Comparison of ENCODE assay signal across 15 cellular contexts in the genomic region with DNA sequence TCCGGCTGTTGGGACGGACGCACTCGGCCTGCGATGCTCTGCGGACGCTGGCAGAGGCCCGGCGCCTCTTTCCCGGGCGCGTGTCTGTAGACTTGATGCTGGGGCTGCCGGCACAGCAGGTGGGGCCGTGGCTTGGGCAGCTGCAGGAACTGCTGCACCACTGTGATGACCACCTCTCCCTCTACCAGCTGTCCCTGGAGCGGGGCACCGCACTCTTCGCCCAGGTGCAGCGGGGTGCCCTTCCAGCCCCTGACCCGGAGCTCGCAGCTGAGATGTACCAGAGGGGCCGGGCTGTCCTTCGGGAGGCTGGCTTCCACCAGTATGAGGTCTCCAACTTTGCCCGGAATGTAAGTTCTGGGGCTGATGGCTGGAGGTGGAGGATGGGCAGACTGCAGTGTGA. TPM values are rescaled to one million over a fixed set of nuclear protein-coding genes. Genes with fewer than 3 reads are reported as not detected.
DNase-seq lines count a peak whose midpoint lies in the region; ATAC-seq and TF ChIP-seq lines count a peak whose summit lies in the region.
"Had no signal": no experiment of that assay in that cellular context is flagged by ENCODE, and none has a peak within 500 bp of the region (broad histone marks: within the 10 kb centered on the region; RNA-seq: fewer than 3 reads in every experiment).

No MANE protein-coding gene starts in this region.

- H3K36me3 Mint-ChIP-seq in natural killer cell treated with Interleukin-12 subunit alpha and Interleukin-12 subunit beta and Interleukin-15 and Interleukin-18, amount 100 ng/mL, for 72 hours, result peaks cover 6% of the 10 kb centered on the region
- H3K36me3 Mint-ChIP-seq in stimulated activated naive B cell treated with anti-CD40 and anti-IgM and Interleukin-4, amounts not matched to agents 10 μg/mL and 1 μg/mL and 100 μg/mL, for 72 hours, result peaks cover 22 to 48% of the 10 kb centered on the region in 2 donors

- no peaks in the 10 kb centered on the region for H3K27me3 ChIP-seq in breast epithelium
- H3K27me3 ChIP-seq in thoracic aorta (replicated peaks; ENCODE audit: insufficient read depth), result no peaks in the 10 kb centered on the region
- H3K27me3 ChIP-seq: pancreas had no signal

- H3K27me3 Mint-ChIP-seq in natural killer cell treated with Interleukin-12 subunit alpha and Interleukin-12 subunit beta and Interleukin-15 and Interleukin-18, amount 100 ng/mL, for 72 hours, result no peaks in the 10 kb centered on the region
- H3K27me3 Mint-ChIP-seq in stimulated activated naive B cell treated with anti-CD40 and anti-IgM and Interleukin-4, amounts not matched to agents 10 μg/mL and 1 μg/mL and 100 μg/mL, for 72 hours, result no peaks in the 10 kb centered on the region
- H3K27me3 Mint-ChIP-seq: activated CD4-positive, alpha-beta T cell treated with anti-CD3 and anti-CD28 coated beads for 36 hours; activated naive CD8-positive, alpha-beta T cell treated with anti-CD3 and anti-CD28 coated beads, Interleukin-2, amount 10 ng/mL, durations not matched to agents 7 days and 5 days had no signal

- no peak for TF ChIP-seq CTCF in breast epithelium (IDR thresholded peaks at IDR 0.05)
- no peak for TF ChIP-seq CTCF in thoracic aorta (IDR thresholded peaks at IDR 0.05)

- TF ChIP-seq POLR2A in breast epithelium (IDR thresholded peaks at IDR 0.05), result no peak

- H3K27ac Mint-ChIP-seq in natural killer cell treated with Interleukin-12 subunit alpha and Interleukin-12 subunit beta and Interleukin-15 and Interleukin-18, amount 100 ng/mL, for 72 hours, result no peak overlapping the region
- no peak overlapping the region for H3K27ac Mint-ChIP-seq in stimulated activated naive B cell treated with anti-CD40 and anti-IgM and Interleukin-4, amounts not matched to agents 10 μg/mL and 1 μg/mL and 100 μg/mL, for 72 hours
- H3K27ac Mint-ChIP-seq: activated naive CD8-positive, alpha-beta T cell treated with anti-CD3 and anti-CD28 coated beads, Interleukin-2, amount 10 ng/mL, durations not matched to agents 7 days and 5 days had no signal

- H3K27ac ChIP-seq in breast epithelium (peak overlapping the region; percentile 79 to 83), thoracic aorta (peak overlapping the region; percentile 48 to 69)

- no peaks in the 10 kb centered on the region for H3K9me3 Mint-ChIP-seq in natural killer cell treated with Interleukin-12 subunit alpha and Interleukin-12 subunit beta and Interleukin-15 and Interleukin-18, amount 100 ng/mL, for 72 hours
- no peaks in the 10 kb centered on the region for H3K9me3 Mint-ChIP-seq in stimulated activated naive B cell treated with anti-CD40 and anti-IgM and Interleukin-4, amounts not matched to agents 10 μg/mL and 1 μg/mL and 100 μg/mL, for 72 hours
- H3K9me3 Mint-ChIP-seq: activated naive CD8-positive, alpha-beta T cell treated with anti-CD3 and anti-CD28 coated beads, Interleukin-2, amount 10 ng/mL, durations not matched to agents 7 days and 5 days had no signal

- H3K4me1 ChIP-seq in breast epithelium (peaks cover 0 to 7% of the 10 kb centered on the region in 2 donors), thoracic aorta (ENCODE audit: control insufficient read depth in 1 of 2, low read depth in 2 of 2) (peaks cover 14 to 30% of the 10 kb centered on the region in 2 donors)

- intact Hi-C loops in breast epithelium (cut with DNase I; ENCODE audit: low total_unique reads), result no loop called here

- no peak for ATAC-seq in natural killer cell treated with Interleukin-12 subunit alpha and Interleukin-12 subunit beta and Interleukin-15 and Interleukin-18, amount 100 ng/mL, for 72 hours
- ATAC-seq in thoracic aorta (ENCODE audit: insufficient number of reproducible peaks, low FRiP score, low read depth) (no peak), HG03342 (IDR thresholded peaks at IDR 0.05; ENCODE audit: unreplicated experiment) (no peak)
- no peak for ATAC-seq in stimulated activated naive B cell treated with anti-CD40 and anti-IgM and Interleukin-4, amounts not matched to agents 10 μg/mL and 1 μg/mL and 100 μg/mL, for 72 hours (replicated peaks)

- H3K4me3 Mint-ChIP-seq in natural killer cell treated with Interleukin-12 subunit alpha and Interleukin-12 subunit beta and Interleukin-15 and Interleukin-18, amount 100 ng/mL, for 72 hours, result no peak overlapping the region
- H3K4me3 Mint-ChIP-seq in stimulated activated naive B cell treated with anti-CD40 and anti-IgM and Interleukin-4, amounts not matched to agents 10 μg/mL and 1 μg/mL and 100 μg/mL, for 72 hours, result no peak overlapping the region
- H3K4me3 Mint-ChIP-seq: activated CD4-positive, alpha-beta T cell treated with anti-CD3 and anti-CD28 coated beads for 36 hours; activated naive CD8-positive, alpha-beta T cell treated with anti-CD3 and anti-CD28 coated beads, Interleukin-2, amount 10 ng/mL, durations not matched to agents 7 days and 5 days had no signal

- DNase-seq in SHP77 (lab: John Stamatoyannopoulos, UW) (peak; percentile 39 to 66), SHP77 treated with DMSO at 0.1 percent for 48 hours (lab: John Stamatoyannopoulos, UW) (no peak), breast epithelium (ENCODE audit: low spot score in 2 of 2) (no peak), thoracic aorta (ENCODE audit: low spot score) (no peak), NCI-H1694 (lab: John Stamatoyannopoulos, UW) (no peak)
- DNase-seq in natural killer cell treated with Interleukin-12 subunit alpha and Interleukin-12 subunit beta and Interleukin-15 and Interleukin-18, amount 100 ng/mL, for 72 hours (ENCODE audit: low spot score), result peak; percentile 45
- no peak for DNase-seq in stimulated activated naive B cell treated with anti-CD40 and anti-IgM and Interleukin-4, amounts not matched to agents 10 μg/mL and 1 μg/mL and 100 μg/mL, for 72 hours

- H3K36me3 ChIP-seq in breast epithelium, result no peaks in the 10 kb centered on the region
- H3K36me3 ChIP-seq in thoracic aorta, result peaks cover 21% of the 10 kb centered on the region

- no peaks in the 10 kb centered on the region for H3K9me3 ChIP-seq in breast epithelium
- no peaks in the 10 kb centered on the region for H3K9me3 ChIP-seq in thoracic aorta
- H3K9me3 ChIP-seq: pancreas had no signal

- H3K4me1 Mint-ChIP-seq in natural killer cell treated with Interleukin-12 subunit alpha and Interleukin-12 subunit beta and Interleukin-15 and Interleukin-18, amount 100 ng/mL, for 72 hours (ENCODE audit: low read depth in 2 of 2), result peaks cover 26 to 28% of the 10 kb centered on the region in 2 donors
- H3K4me1 Mint-ChIP-seq in stimulated activated naive B cell treated with anti-CD40 and anti-IgM and Interleukin-4, amounts not matched to agents 10 μg/mL and 1 μg/mL and 100 μg/mL, for 72 hours, result peaks cover 23 to 33% of the 10 kb centered on the region in 2 donors

- H3K4me3 ChIP-seq in breast epithelium (no peak overlapping the region), thoracic aorta (no peak overlapping the region)
- H3K4me3 ChIP-seq: pancreas had no signal

RNA-seq across cellular contexts. Expression of a gene that starts 3.5 kb away (rescaled TPM):
- total RNA-seq in breast epithelium, result 10 to 100 TPM; 33.6 to 39.0 (median 35.1) TPM
- 10 to 100 TPM; 34.3 to 54.2 TPM for total RNA-seq in natural killer cell treated with Interleukin-12 subunit alpha and Interleukin-12 subunit beta and Interleukin-15 and Interleukin-18, amount 100 ng/mL, for 72 hours
- 10 to 100 TPM; 21.4 to 35.3 TPM for total RNA-seq in thoracic aorta

RNA-seq across cellular contexts. Expression of a gene that starts 13.4 kb away (rescaled TPM):
- total RNA-seq in breast epithelium (1 to 10 TPM in 2 of 3 donors, not detected in 1; 2.3 to 5.6 TPM), thoracic aorta (not detected)
- not detected for total RNA-seq in natural killer cell treated with Interleukin-12 subunit alpha and Interleukin-12 subunit beta and Interleukin-15 and Interleukin-18, amount 100 ng/mL, for 72 hours
- total RNA-seq: A172; activated CD4-positive, alpha-beta T cell treated with anti-CD3 and anti-CD28 coated beads for 36 hours; activated naive CD8-positive, alpha-beta T cell treated with anti-CD3 and anti-CD28 coated beads, Interleukin-2, amount 10 ng/mL, durations not matched to agents 7 days and 5 days; OCI-LY7; T-helper 1 cell treated with Interleukin-12 subunit alpha and Interleukin-12 subunit beta and Interleukin-4 antibody, amounts not matched to agents 30 ng/mL and 1 ng/mL, for 36 hours had no signal

RNA-seq across cellular contexts. Expression of a gene that starts 26.1 kb away (rescaled TPM):
- 1 to 10 TPM in 2 of 3 donors, under 1 TPM in 1; 0.66 to 1.9 (median 1.3) TPM for total RNA-seq in breast epithelium
- 1 to 10 TPM; 1.1 to 2.8 TPM for total RNA-seq in natural killer cell treated with Interleukin-12 subunit alpha and Interleukin-12 subunit beta and Interleukin-15 and Interleukin-18, amount 100 ng/mL, for 72 hours
- total RNA-seq in thoracic aorta, result under 1 TPM; 0.56 to 0.68 TPM
- total RNA-seq: A172 had no signal

RNA-seq across cellular contexts. Expression of a gene that starts 50.4 kb away (rescaled TPM):
- total RNA-seq in breast epithelium, result 10 to 100 TPM in 1 of 3 donors, 1 to 10 TPM in 1, not detected in 1; 8.2 to 32.8 TPM
- not detected for total RNA-seq in natural killer cell treated with Interleukin-12 subunit alpha and Interleukin-12 subunit beta and Interleukin-15 and Interleukin-18, amount 100 ng/mL, for 72 hours
- total RNA-seq in thoracic aorta, result 1 to 10 TPM in 1 of 2 donors, not detected in 1; 1.4 TPM
- total RNA-seq: A172; activated CD4-positive, alpha-beta T cell treated with anti-CD3 and anti-CD28 coated beads for 36 hours; activated naive CD8-positive, alpha-beta T cell treated with anti-CD3 and anti-CD28 coated beads, Interleukin-2, amount 10 ng/mL, durations not matched to agents 7 days and 5 days; lung microvascular endothelial cell had no signal

RNA-seq across cellular contexts. Expression of a gene that starts 56.1 kb away (rescaled TPM):
- total RNA-seq in breast epithelium (10 to 100 TPM; 19.4 to 95.4 (median 86.3) TPM), thoracic aorta (10 to 100 TPM; 11.1 to 41.6 TPM)
- total RNA-seq in natural killer cell treated with Interleukin-12 subunit alpha and Interleukin-12 subunit beta and Interleukin-15 and Interleukin-18, amount 100 ng/mL, for 72 hours, result 10 to 100 TPM in 1 of 2 donors, 1 to 10 TPM in 1; 6.9 to 13.4 TPM

Comparison
In these comparisons a context has a peak if more than half of its experiments do, and no peak if none do; other contexts are left out.
1. DNase-seq: peak in SHP77 (2 of 2) and natural killer cell treated with Interleukin-12 subunit alpha and Interleukin-12 subunit beta and Interleukin-15 and Interleukin-18, amount 100 ng/mL, for 72 hours (single experiment); none in SHP77 treated with DMSO at 0.1 percent for 48 hours (single experiment), breast epithelium (0 of 2), thoracic aorta (single experiment), NCI-H1694 (single experiment) and stimulated activated naive B cell treated with anti-CD40 and anti-IgM and Interleukin-4, amounts not matched to agents 10 μg/mL and 1 μg/mL and 100 μg/mL, for 72 hours (single experiment).